1 cellular context compared by ENCODE assay signal in genomic region chr11:88337342-88338222, GRCh38.
TF ChIP-seq lines count a peak whose summit lies in the region.

Gene CTSC (minus strand): TSS chr11:88337736. CDS start chr11:88337672, 64 bp downstream.

TF ChIP-seq in WTC11, 78 proteins besides CTCF, POLR2A, EP300 and RAD21 (continued from another document and continues in another):
- TF ChIP-seq CREM (CRISPR knock-in tag; IDR thresholded peaks at IDR 0.05): peak; percentile 77
- TF ChIP-seq ATF3 (CRISPR knock-in tag; conservative IDR thresholded peaks at IDR 0.05): no peak
- no peak for TF ChIP-seq ATF2 (CRISPR knock-in tag; IDR thresholded peaks at IDR 0.05; ENCODE audit: borderline replicate concordance, low read depth)
- no peak for TF ChIP-seq ZMAT4 (CRISPR knock-in tag; IDR thresholded peaks at IDR 0.05)
- no peak for TF ChIP-seq ZNF512 (CRISPR knock-in tag; IDR thresholded peaks at IDR 0.05; ENCODE audit: borderline replicate concordance)
- TF ChIP-seq ELF4 (CRISPR knock-in tag; IDR thresholded peaks at IDR 0.05; ENCODE audit: low read depth): no peak
- TF ChIP-seq TEAD1 (CRISPR knock-in tag; IDR thresholded peaks at IDR 0.05): peak; percentile 43; the same call in 1 of the 2 replicates
- peak; percentile 61; the same call in 1 of the 2 replicates for TF ChIP-seq SMAD3 (CRISPR knock-in tag; IDR thresholded peaks at IDR 0.05; ENCODE audit: borderline replicate concordance)
- TF ChIP-seq NFE2L1 (CRISPR knock-in tag; IDR thresholded peaks at IDR 0.05): no peak; the same call in 1 of the 2 replicates
- no peak for TF ChIP-seq ZNF532 (CRISPR knock-in tag; IDR thresholded peaks at IDR 0.05; ENCODE audit: borderline replicate concordance)
- no peak for TF ChIP-seq ZNF396 (CRISPR knock-in tag; IDR thresholded peaks at IDR 0.05; ENCODE audit: borderline replicate concordance)
- no peak for TF ChIP-seq STAT6 (CRISPR knock-in tag; conservative IDR thresholded peaks at IDR 0.05; ENCODE audit: low read depth)
- no peak for TF ChIP-seq FOXJ3 (CRISPR knock-in tag; IDR thresholded peaks at IDR 0.05; ENCODE audit: borderline replicate concordance)
- 0 out of 2 replicates have a peak, but pooled peaks have one; percentile 32 for TF ChIP-seq ESRRA (CRISPR knock-in tag; IDR thresholded peaks at IDR 0.05; ENCODE audit: borderline replicate concordance)
- TF ChIP-seq ZNF671 (CRISPR knock-in tag; IDR thresholded peaks at IDR 0.05): no peak
- TF ChIP-seq KAT7 (CRISPR knock-in tag; IDR thresholded peaks at IDR 0.05; ENCODE audit: borderline replicate concordance): peak; percentile 73; the same call in 1 of the 2 replicates
- TF ChIP-seq HMGA2 (CRISPR knock-in tag; IDR thresholded peaks at IDR 0.05): no peak
- TF ChIP-seq FOXP4 (CRISPR knock-in tag; IDR thresholded peaks at IDR 0.05): peak; percentile 72; the same call in 1 of the 2 replicates
- peak; percentile 58; the same call in 1 of the 2 replicates for TF ChIP-seq ZNF219 (CRISPR knock-in tag; IDR thresholded peaks at IDR 0.05; ENCODE audit: borderline replicate concordance)
- TF ChIP-seq CDX4 (CRISPR knock-in tag; IDR thresholded peaks at IDR 0.05; ENCODE audit: borderline replicate concordance): no peak
- peak; percentile 74; the same call in 1 of the 2 replicates for TF ChIP-seq AFF4 (CRISPR knock-in tag; IDR thresholded peaks at IDR 0.05; ENCODE audit: borderline replicate concordance)
- no peak for TF ChIP-seq NFATC4 (CRISPR knock-in tag; IDR thresholded peaks at IDR 0.05)
- TF ChIP-seq IRF1 (CRISPR knock-in tag; IDR thresholded peaks at IDR 0.05): 0 out of 2 replicates have a peak, but pooled peaks have one; percentile 58
- no peak for TF ChIP-seq MXD4 (CRISPR knock-in tag; IDR thresholded peaks at IDR 0.05; ENCODE audit: borderline replicate concordance)
- peak; percentile 73; the same call in 1 of the 2 replicates for TF ChIP-seq RELA (CRISPR knock-in tag; IDR thresholded peaks at IDR 0.05; ENCODE audit: borderline replicate concordance)
- TF ChIP-seq NR2C2 (CRISPR knock-in tag; IDR thresholded peaks at IDR 0.05): 0 out of 2 replicates have a peak, but pooled peaks have one; percentile 36
- TF ChIP-seq OVOL2 (CRISPR knock-in tag; IDR thresholded peaks at IDR 0.05; ENCODE audit: borderline replicate concordance): no peak
- peak; percentile 88; the same call in 1 of the 2 replicates for TF ChIP-seq ARID4B (CRISPR knock-in tag; IDR thresholded peaks at IDR 0.05; ENCODE audit: borderline replicate concordance)
